Comparison of ENCODE assay signal across 23 cellular contexts in the genomic region with DNA sequence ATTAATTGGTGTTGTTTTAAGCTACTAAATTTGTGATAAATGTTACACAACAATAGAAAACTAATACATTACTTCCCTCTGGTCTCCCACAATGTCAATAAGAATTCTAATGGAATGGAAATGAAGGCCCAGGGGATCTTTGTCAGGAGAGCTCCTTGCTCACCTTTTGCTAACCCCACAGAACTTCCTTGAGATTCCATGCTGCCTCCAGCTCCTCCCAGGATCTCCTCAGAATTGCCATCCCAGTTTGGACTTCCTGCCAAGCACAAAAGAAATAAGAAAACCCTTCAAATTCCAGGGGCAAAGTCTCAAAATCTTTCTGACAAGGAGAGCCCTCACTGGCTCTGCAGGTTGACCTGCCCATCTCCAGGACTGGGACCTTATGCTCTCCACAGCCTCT. TPM values are rescaled to one million over a fixed set of nuclear protein-coding genes. Genes with fewer than 3 reads are reported as not detected.
DNase-seq lines count a peak whose midpoint lies in the region; ATAC-seq, FAIRE-seq and TF ChIP-seq lines count a peak whose summit lies in the region.
"Had no signal": no experiment of that assay in that cellular context is flagged by ENCODE, and none has a peak within 500 bp of the region (broad histone marks: within the 10 kb centered on the region; RNA-seq: fewer than 3 reads in every experiment).

No MANE protein-coding gene starts in this region.

- TF ChIP-seq EP300 in H1 (IDR thresholded peaks at IDR 0.05; ENCODE audit: borderline replicate concordance in 1 of 2, low read depth in 2 of 2, low read length in 2 of 2): no peak

- H2BK12ac ChIP-seq in H1 (ENCODE audit: low read depth, low read length): no peak overlapping the region

- H2BK15ac ChIP-seq in H1 (ENCODE audit: low read length): no peak overlapping the region

- POLR2A ChIA-PET in H1 (lab: Charles Lee; ENCODE audit: partially characterized antibody): interaction anchor here (0.9 to 1.4 kb wide), 2 partner anchors 8 to 15 kb away, joined by 3 read pairs; no protein-coding TSS in a partner anchor

- no peak overlapping the region for H3K18ac ChIP-seq in H1 (ENCODE audit: extremely low read depth, low read length)

- H3K9me3 Mint-ChIP-seq in GM23338 (no peaks in the 10 kb centered on the region), chondrocyte (ENCODE audit: low read depth) (peaks cover 11% of the 10 kb centered on the region)
- H3K9me3 Mint-ChIP-seq: CD4-positive, alpha-beta memory T cell had no signal

- no peak for TF ChIP-seq CTCF in GM23338 (conservative IDR thresholded peaks at IDR 0.05; ENCODE audit: low read depth in 2 of 2)
- TF ChIP-seq CTCF in H1 (IDR thresholded peaks at IDR 0.05; ENCODE audit: control extremely low read depth in 1 of 3, insufficient read depth in 1 of 3, low read depth in 1 of 3, low read length in 3 of 3): no peak
- no peak for TF ChIP-seq CTCF in chondrocyte (IDR thresholded peaks at IDR 0.05)

- CTCF ChIA-PET in H1 (lab: Charles Lee; ENCODE audit: partially characterized antibody): interaction anchor here (0.6 to 1.2 kb wide), 2 partner anchors 71 to 990 kb away, joined by 3 to 4 read pairs; no protein-coding TSS in a partner anchor

- H3K9me2 ChIP-seq in GM23338 (ENCODE audit: insufficient read depth): no peaks in the 10 kb centered on the region

- H3K4me1 ChIP-seq in GM23338 (ENCODE audit: insufficient read depth) (no peaks in the 10 kb centered on the region), HUES64 (ENCODE audit: insufficient read depth, low read length) (0 out of 2 replicates have a peak, but pooled peaks cover 8% of the 10 kb centered on the region), H1 (replicated peaks in 1 of 4; ENCODE audit: control insufficient read depth in 3 of 4, insufficient read depth in 4 of 4, low read length in 3 of 4) (peaks cover 0 to 3% (median 0%) of the 10 kb centered on the region in 4 experiments; a peak in 1 of 7 replicates)

- no peaks in the 10 kb centered on the region for H3K9me3 ChIP-seq in HUES64 (ENCODE audit: insufficient read depth, low read depth, low read length)
- H3K9me3 ChIP-seq in H1 (ENCODE audit: insufficient read depth in 2 of 2, low read depth in 1 of 2, low read length in 1 of 2): no peaks in the 10 kb centered on the region

- H2AFZ ChIP-seq in GM23338: no peak overlapping the region
- H2AFZ ChIP-seq in H1 (ENCODE audit: low read length): peak overlapping the region; percentile 62; the same call in 1 of the 2 replicates
- H2AFZ ChIP-seq: GM23248 had no signal

- H3K79me1 ChIP-seq in H1 (ENCODE audit: low read depth, low read length): no peaks in the 10 kb centered on the region

- H3K23me2 ChIP-seq in H1 (ENCODE audit: low read depth, low read length): no peaks in the 10 kb centered on the region

- no peaks in the 10 kb centered on the region for H3F3A ChIP-seq in GM23338 (replicated peaks; ENCODE audit: low read depth)

- H3K4me3 ChIP-seq in GM23338: no peak overlapping the region
- H3K4me3 ChIP-seq in HUES64 (ENCODE audit: low read length): no peak overlapping the region
- H3K4me3 ChIP-seq in H1 (ENCODE audit: extremely low read depth in 1 of 4, insufficient read depth in 2 of 4, low read depth in 3 of 4, low read length in 4 of 4): no peak overlapping the region
- H3K4me3 ChIP-seq: GM23248 had no signal

- no peak overlapping the region for H3K4me2 ChIP-seq in GM23338
- 0 out of 4 replicates have a peak overlapping the region, but pooled peaks of 1 of the 2 experiments have one; percentile 13 for H3K4me2 ChIP-seq in H1 (ENCODE audit: insufficient read depth in 1 of 2, low read depth in 2 of 2, low read length in 2 of 2)

- H3K56ac ChIP-seq in H1 (replicated peaks; ENCODE audit: insufficient read length, low read depth, low read length): no peak overlapping the region

- peaks cover 2% of the 10 kb centered on the region for H3K27me3 Mint-ChIP-seq in GM23338 (ENCODE audit: insufficient read depth, low read depth, poor library complexity)
- no peaks in the 10 kb centered on the region for H3K27me3 Mint-ChIP-seq in chondrocyte (ENCODE audit: low read depth)

- DNase-seq in GM23338 (ENCODE audit: low spot score) (peak; percentile 1), H1 (ENCODE audit: low read depth in 1 of 2, low spot score in 2 of 2) (no peak), chondrocyte (ENCODE audit: low spot score) (no peak)
- DNase-seq: 8988T; C1 segment of cervical spinal cord; Calu3; CD4-positive, alpha-beta memory T cell; COR-L47; DMS53; DMS79 treated with DMSO at 0.1 percent for 48 hours; GF-D8; GM23248 had no signal

- H3K4me1 Mint-ChIP-seq in GM23338: peaks cover 25% of the 10 kb centered on the region
- H3K4me1 Mint-ChIP-seq in chondrocyte (ENCODE audit: low read depth): no peaks in the 10 kb centered on the region
- H3K4me1 Mint-ChIP-seq: CD4-positive, alpha-beta memory T cell had no signal

- ATAC-seq in GM23338: peak; percentile 44; the same call in 2 of the 3 replicates
- ATAC-seq in HG03342 (IDR thresholded peaks at IDR 0.05; ENCODE audit: unreplicated experiment): no peak
- ATAC-seq in GM19023 (IDR thresholded peaks at IDR 0.05; ENCODE audit: unreplicated experiment): no peak
- ATAC-seq: HCT116 had no signal

- H2BK120ac ChIP-seq in H1 (replicated peaks; ENCODE audit: low read depth, low read length): no peak overlapping the region

- no peak overlapping the region for H2BK5ac ChIP-seq in H1 (ENCODE audit: low read depth, low read length)

- no peak for TF ChIP-seq RAD21 in H1 (IDR thresholded peaks at IDR 0.05 in 1 of 2, conservative IDR thresholded peaks at IDR 0.05 in 1 of 2; ENCODE audit: low read depth in 2 of 2, low read length in 2 of 2)

- no peak overlapping the region for H4K5ac ChIP-seq in H1 (ENCODE audit: insufficient read length, low read depth, low read length)

- H3K36me3 Mint-ChIP-seq in GM23338 (ENCODE audit: low read depth) (no peaks in the 10 kb centered on the region; the same call in 2 of the 3 replicates), chondrocyte (ENCODE audit: low read depth) (no peaks in the 10 kb centered on the region)
- H3K36me3 Mint-ChIP-seq: CD4-positive, alpha-beta memory T cell had no signal

- H4K20me1 ChIP-seq in GM23338 (replicated peaks; ENCODE audit: insufficient read depth) (no peaks in the 10 kb centered on the region), H1 (replicated peaks in 1 of 2; ENCODE audit: control insufficient read depth in 1 of 2, insufficient read depth in 2 of 2, low read length in 2 of 2) (no peaks in the 10 kb centered on the region)

- peak; percentile 85 for FAIRE-seq in H1 (lab: Jason Lieb, UNC)
- FAIRE-seq: GM12891, GM19239, H54 had no signal

- H3K27ac Mint-ChIP-seq in GM23338 (no peak overlapping the region), chondrocyte (ENCODE audit: unreplicated experiment) (no peak overlapping the region)
- H3K27ac Mint-ChIP-seq: CD4-positive, alpha-beta memory T cell had no signal

- no peak overlapping the region for H2AK5ac ChIP-seq in H1 (ENCODE audit: low read depth, low read length)

- H3K9ac ChIP-seq in HUES64 (ENCODE audit: low read depth, low read length) (no peak overlapping the region), H1 (replicated peaks in 1 of 4; ENCODE audit: extremely low read depth in 1 of 4, low read depth in 3 of 4, low read length in 3 of 4) (no peak overlapping the region)
- H3K9ac ChIP-seq: GM23248 had no signal

- H3K27ac ChIP-seq in GM23338 (ENCODE audit: low read depth): no peak overlapping the region
- peak overlapping the region; percentile 56; the same call in 1 of the 2 replicates for H3K27ac ChIP-seq in HUES64 (ENCODE audit: low read depth, low read length)
- H3K27ac ChIP-seq in H1 (ENCODE audit: low read depth, low read length): no peak overlapping the region
- H3K27ac ChIP-seq: GM23248 had no signal

- H3K14ac ChIP-seq in H1 (ENCODE audit: insufficient read length): no peak overlapping the region

- H3K79me2 ChIP-seq in GM23338 (replicated peaks; ENCODE audit: insufficient read depth): no peaks in the 10 kb centered on the region
- H3K79me2 ChIP-seq in H1 (ENCODE audit: control insufficient read depth in 1 of 2, insufficient read depth in 2 of 2, low read length in 2 of 2): no peaks in the 10 kb centered on the region

- H3K27me3 ChIP-seq in GM23338 (ENCODE audit: insufficient read depth): no peaks in the 10 kb centered on the region
- H3K27me3 ChIP-seq in HUES64 (ENCODE audit: insufficient read depth, low read length): no peaks in the 10 kb centered on the region
- H3K27me3 ChIP-seq in H1 (replicated peaks in 1 of 4; ENCODE audit: control insufficient read depth in 3 of 4, extremely low read depth in 1 of 4, insufficient read depth in 3 of 4, low read length in 3 of 4): no peaks in the 10 kb centered on the region

- H3K4me3 Mint-ChIP-seq in GM23338 (no peak overlapping the region), chondrocyte (ENCODE audit: unreplicated experiment) (no peak overlapping the region)
- H3K4me3 Mint-ChIP-seq: CD4-positive, alpha-beta memory T cell had no signal

- no peak overlapping the region for H2BK20ac ChIP-seq in H1 (ENCODE audit: low read length)

- H3K4ac ChIP-seq in H1 (replicated peaks; ENCODE audit: insufficient read length, low read depth, low read length): no peak overlapping the region

- H4K8ac ChIP-seq in H1 (ENCODE audit: extremely low read depth, insufficient read depth, low read length): no peak overlapping the region

- no peak for TF ChIP-seq POLR2A in H1 (IDR thresholded peaks at IDR 0.05; ENCODE audit: control extremely low read depth in 1 of 2, low read depth in 2 of 2, low read length in 2 of 2)

- H3K36me3 ChIP-seq in GM23338 (ENCODE audit: insufficient read depth) (no peaks in the 10 kb centered on the region), HUES64 (ENCODE audit: insufficient read depth, low read length) (no peaks in the 10 kb centered on the region), H1 (ENCODE audit: control insufficient read depth in 2 of 4, insufficient read depth in 4 of 4, low read length in 3 of 4) (no peaks in the 10 kb centered on the region)

- no peak overlapping the region for H3K23ac ChIP-seq in H1 (ENCODE audit: insufficient read length)

- H4K91ac ChIP-seq in H1 (replicated peaks; ENCODE audit: insufficient read length, low read length): no peak overlapping the region

RNA-seq across cellular contexts. Expression of a gene that starts 43.2 kb away (rescaled TPM):
- not detected in 2 replicates for total RNA-seq in GM23338 (2014; rRNA removed; shearing (Covaris generic))
- polyA plus RNA-seq in GM23338 (2016; fragmentation: Nextera tagmentation; extraction: Ambion mirVana) (not detected in 2 replicates), H1 (2011; rRNA removed) (0.02 TPM in 1 of 2 replicates, not detected in the other)
- polyA plus RNA-seq in HUES64 (2013, experiment 1 of 2): not detected
- polyA plus RNA-seq in HUES64 (2013, experiment 2 of 2): not detected
- total RNA-seq in H1 (2021; fragmentation: NEBNext Ultra II Directional; extraction: Animal tissue kit (Norgen Biotek cat#: 25700)): not detected in 2 replicates
- not detected for polyA plus RNA-seq in H1 (2011; cell fraction: cytosol; rRNA removed)
- 0.06 TPM for polyA plus RNA-seq in H1 (2011; cell fraction: nucleus; rRNA removed)
- polyA plus RNA-seq in H1 (2012, experiment 1 of 2): not detected in 4 replicates
- not detected for polyA plus RNA-seq in H1 (2012, experiment 2 of 2)
- polyA plus RNA-seq in H1 (2013, experiment 1 of 2): not detected
- not detected for polyA plus RNA-seq in H1 (2013, experiment 2 of 2)
- 0.03 and 0.07 TPM in 2 replicates for polyA minus RNA-seq in H1 (2011; rRNA and poly(A)+ RNA removed)
- polyA minus RNA-seq in H1 (2011; cell fraction: cytosol; rRNA and poly(A)+ RNA removed): not detected
- not detected for polyA minus RNA-seq in H1 (2011; cell fraction: nucleus; rRNA and poly(A)+ RNA removed)
- total RNA-seq in chondrocyte: 0.08 to 0.15 TPM in 2 of 3 replicates, not detected in the other
- total RNA-seq: A673; Calu3; CD4-positive, alpha-beta memory T cell; Daoy; G401; GM23248 had no signal
- polyA plus RNA-seq: BJ; CD4-positive, alpha-beta memory T cell; GM23248 had no signal

RNA-seq across cellular contexts. Expression of a gene that starts 52.7 kb away (rescaled TPM):
- 203 and 236 TPM in 2 replicates for total RNA-seq in GM23338 (2014; rRNA removed; shearing (Covaris generic))
- 90.9 and 96.7 TPM in 2 replicates for polyA plus RNA-seq in GM23338 (2016; fragmentation: Nextera tagmentation; extraction: Ambion mirVana)
- 152 TPM for polyA plus RNA-seq in HUES64 (2013, experiment 1 of 2)
- polyA plus RNA-seq in HUES64 (2013, experiment 2 of 2): 177 TPM
- total RNA-seq in H1 (2021; fragmentation: NEBNext Ultra II Directional; extraction: Animal tissue kit (Norgen Biotek cat#: 25700)): 120 and 125 TPM in 2 replicates
- polyA plus RNA-seq in H1 (2011; rRNA removed): 83.3 and 97.4 TPM in 2 replicates
- 117 TPM for polyA plus RNA-seq in H1 (2011; cell fraction: cytosol; rRNA removed)
- polyA plus RNA-seq in H1 (2011; cell fraction: nucleus; rRNA removed): 140 TPM
- 119 to 129 TPM (median 124 TPM) in 4 replicates for polyA plus RNA-seq in H1 (2012, experiment 1 of 2)
- 105 TPM for polyA plus RNA-seq in H1 (2012, experiment 2 of 2)
- polyA plus RNA-seq in H1 (2013, experiment 1 of 2): 102 TPM
- polyA plus RNA-seq in H1 (2013, experiment 2 of 2): 102 TPM
- polyA minus RNA-seq in H1 (2011; rRNA and poly(A)+ RNA removed): 57.4 and 74.9 TPM in 2 replicates
- polyA minus RNA-seq in H1 (2011; cell fraction: cytosol; rRNA and poly(A)+ RNA removed): 35.9 TPM
- 34.2 TPM for polyA minus RNA-seq in H1 (2011; cell fraction: nucleus; rRNA and poly(A)+ RNA removed)
- 467 to 469 TPM (median 467 TPM) in 3 replicates for total RNA-seq in chondrocyte
